In the genomic region with DNA sequence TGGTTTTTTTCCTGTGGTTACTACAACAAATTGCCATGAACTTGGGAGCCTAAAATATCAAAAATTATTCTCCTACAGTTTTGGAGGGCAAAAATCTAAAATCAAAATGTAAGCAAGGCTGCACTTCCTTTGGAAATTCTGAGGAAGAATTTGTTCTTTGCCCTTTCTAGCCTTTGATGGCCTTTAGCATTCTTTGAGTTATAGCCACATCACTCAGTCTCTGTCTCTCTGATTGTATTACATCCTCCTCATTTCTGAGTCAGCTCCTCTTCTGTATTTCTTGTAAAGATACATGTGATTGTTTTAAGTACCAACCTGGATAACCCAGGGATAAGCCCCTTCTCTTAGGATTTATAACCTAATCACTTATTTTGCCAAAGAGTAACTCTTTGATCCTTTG, we compare ENCODE assay signal across 20 cellular contexts.
DNase-seq lines count a peak whose midpoint lies in the region; ATAC-seq, FAIRE-seq and TF ChIP-seq lines count a peak whose summit lies in the region.
"Had no signal": no experiment of that assay in that cellular context is flagged by ENCODE, and none has a peak within 500 bp of the region (broad histone marks: within the 10 kb centered on the region; RNA-seq: fewer than 3 reads in every experiment).

No MANE protein-coding gene starts in this region.

- FAIRE-seq in HTR-8/SVneo (lab: Jason Lieb, UNC) (no peak), GM12892 (lab: Jason Lieb, UNC) (no peak)
- FAIRE-seq: A204.1 had no signal

- H3K4me1 ChIP-seq in foreskin keratinocyte: no peaks in the 10 kb centered on the region

- no peak overlapping the region for H3K4me3 Mint-ChIP-seq in neural crest cell
- H3K4me3 Mint-ChIP-seq: CD4-positive, CD25-positive, alpha-beta regulatory T cell had no signal

- no peaks in the 10 kb centered on the region for H3K27me3 ChIP-seq in foreskin keratinocyte
- H3K27me3 ChIP-seq: SJSA1 had no signal

- peak overlapping the region; percentile 40 for H3K27ac Mint-ChIP-seq in neural crest cell (ENCODE audit: unreplicated experiment)
- H3K27ac Mint-ChIP-seq: CD4-positive, CD25-positive, alpha-beta regulatory T cell had no signal

- H3K27ac ChIP-seq in foreskin keratinocyte: no peak overlapping the region
- H3K27ac ChIP-seq: RWPE1, SJSA1 had no signal

- peaks cover 12% of the 10 kb centered on the region for H3K9me3 Mint-ChIP-seq in neural crest cell

- no peaks in the 10 kb centered on the region for H3K27me3 Mint-ChIP-seq in neural crest cell (ENCODE audit: low read depth)

- H3K4me1 Mint-ChIP-seq in neural crest cell: peaks cover 9% of the 10 kb centered on the region

- peaks cover 32% of the 10 kb centered on the region for H3K36me3 Mint-ChIP-seq in neural crest cell (ENCODE audit: low read depth)

- no peak for ATAC-seq in GM21737 (IDR thresholded peaks at IDR 0.05; ENCODE audit: unreplicated experiment)
- no peak for ATAC-seq in foreskin keratinocyte

- DNase-seq in COLO829 (ENCODE audit: low spot score) (peak; percentile 28), HTR-8/SVneo (ENCODE audit: insufficient read length, low spot score) (peak; percentile 24), dermis blood vessel endothelial cell (peak; percentile 3), neural crest cell (ENCODE audit: low read depth, low spot score) (no peak), mucosa of gallbladder (ENCODE audit: low spot score) (no peak), GM12892 (ENCODE audit: insufficient read length) (no peak), foreskin keratinocyte (no peak)
- DNase-seq: AML-193; CD4-positive, CD25-positive, alpha-beta regulatory T cell; DMS79 treated with DMSO at 0.1 percent for 48 hours; GOT3; NCI-H1048; NCI-H2107; NCI-H345; NCI-H526 treated with DMSO at 0.1 percent for 48 hours; OCI-M1 had no signal

- no peak for TF ChIP-seq POLR2A in GM12892 (IDR thresholded peaks at IDR 0.05; ENCODE audit: low read depth, low read length)

- TF ChIP-seq CTCF in neural crest cell (conservative IDR thresholded peaks at IDR 0.05): no peak
- TF ChIP-seq CTCF in foreskin keratinocyte (conservative IDR thresholded peaks at IDR 0.05): no peak

Comparison
In these comparisons a context has a peak if more than half of its experiments do, and no peak if none do; other contexts are left out.
1. DNase-seq: peak in COLO829 (single experiment), HTR-8/SVneo (single experiment) and dermis blood vessel endothelial cell (single experiment); none in neural crest cell (single experiment), mucosa of gallbladder (single experiment), GM12892 (single experiment) and foreskin keratinocyte (0 of 2).